ENCODE assay signal across 9 cellular contexts in genomic region chr16:2770057-2770780, GRCh38. TPM values are rescaled to one million over a fixed set of nuclear protein-coding genes. Genes with fewer than 3 reads are reported as not detected.
DNase-seq lines count a peak whose midpoint lies in the region; ATAC-seq and TF ChIP-seq lines count a peak whose summit lies in the region.
"Had no signal": no experiment of that assay in that cellular context is flagged by ENCODE, and none has a peak within 500 bp of the region (broad histone marks: within the 10 kb centered on the region; RNA-seq: fewer than 3 reads in every experiment).

No MANE protein-coding gene starts in this region.

- ATAC-seq in stimulated activated naive CD8-positive, alpha-beta T cell treated with anti-CD3 and anti-CD28 coated beads, Interleukin-15, Interleukin-2, amounts not matched to agents 100 U/mL and 50 U/mL, for 24 hours = peak; percentile 15
- no peak for ATAC-seq in omental fat pad (ENCODE audit: low FRiP score)
- no peak for ATAC-seq in GM19351 (IDR thresholded peaks at IDR 0.05; ENCODE audit: unreplicated experiment)

- no peak for TF ChIP-seq POLR2A in Peyer's patch (IDR thresholded peaks at IDR 0.05)
- TF ChIP-seq POLR2A in esophagus squamous epithelium (IDR thresholded peaks at IDR 0.05) = no peak

- peak in 1 of 6 experiments; percentile 21 for TF ChIP-seq CTCF in Peyer's patch (IDR thresholded peaks at IDR 0.05)
- peak in 3 of 6 experiments; percentile 6 to 27 (median 7) for TF ChIP-seq CTCF in esophagus squamous epithelium (IDR thresholded peaks at IDR 0.05)
- TF ChIP-seq CTCF in omental fat pad (IDR thresholded peaks at IDR 0.05) = no peak

- H3K4me1 ChIP-seq in Peyer's patch = peaks cover 0 to 19% (median 2%) of the 10 kb centered on the region in 4 donors
- peaks cover 17 to 79% (median 44%) of the 10 kb centered on the region in 3 donors for H3K4me1 ChIP-seq in esophagus squamous epithelium

- H3K9me3 ChIP-seq in Peyer's patch (no peaks in the 10 kb centered on the region), esophagus squamous epithelium (no peaks in the 10 kb centered on the region)

- DNase-seq in SIG-M5 treated with dmso at 0.1 percent for 504 hours (lab: John Stamatoyannopoulos, UW; ENCODE audit: unreplicated experiment) (peak; percentile 20), SIG-M5 (lab: John Stamatoyannopoulos, UW) (no peak), Peyer's patch (peak in 1 of 3 donors; percentile 51), esophagus squamous epithelium (lab: John Stamatoyannopoulos, UW) (no peak), amniotic stem cell (lab: John Stamatoyannopoulos, UW) (no peak), omental fat pad (ENCODE audit: low spot score) (no peak)
- DNase-seq in stimulated activated naive CD8-positive, alpha-beta T cell treated with anti-CD3 and anti-CD28 coated beads, Interleukin-15, Interleukin-2, amounts not matched to agents 100 U/mL and 50 U/mL, for 24 hours = no peak
- DNase-seq: midbrain had no signal

- intact Hi-C loops in esophagus squamous epithelium (cut with DNase I) = no loop called here

- peaks cover 0 to 97% (median 0%) of the 10 kb centered on the region in 3 donors for H3K36me3 ChIP-seq in Peyer's patch
- peaks cover 60 to 100% (median 69%) of the 10 kb centered on the region in 3 donors for H3K36me3 ChIP-seq in esophagus squamous epithelium

- no peaks in the 10 kb centered on the region for H3K27me3 ChIP-seq in Peyer's patch
- no peaks in the 10 kb centered on the region for H3K27me3 ChIP-seq in esophagus squamous epithelium

- H3K4me3 ChIP-seq in Peyer's patch (no peak overlapping the region), esophagus squamous epithelium (no peak overlapping the region)

- peak overlapping the region in 3 of 4 donors; percentile 59 to 83 (median 82) for H3K27ac ChIP-seq in Peyer's patch
- H3K27ac ChIP-seq in esophagus squamous epithelium = peak overlapping the region; percentile 82 to 85 (median 84)

- WGBS in esophagus squamous epithelium, 2 donors = 83 to 92% methylated on average over 8 to 12 of the region's 31 CpGs

RNA-seq across cellular contexts. Expression of gene ELOB, which starts 6.9 kb away (rescaled TPM):
- 100 to 1,000 TPM in 3 of 4 donors, 10 to 100 TPM in 1; 66.8 to 243 (median 220) TPM for total RNA-seq in Peyer's patch
- 100 to 1,000 TPM; 186 to 446 (median 288) TPM for total RNA-seq in esophagus squamous epithelium
- total RNA-seq in omental fat pad = 100 to 1,000 TPM; 181 to 341 (median 323) TPM

RNA-seq across cellular contexts. Expression of gene PRSS33, which starts 17.1 kb away (rescaled TPM):
- total RNA-seq in Peyer's patch (not detected), esophagus squamous epithelium (not detected), omental fat pad (not detected)

RNA-seq across cellular contexts. Expression of gene SRRM2, which starts 17.8 kb away (rescaled TPM):
- 1,000 to 10,000 TPM in 3 of 4 donors, 100 to 1,000 TPM in 1; 683 to 3,742 (median 1,673) TPM for total RNA-seq in Peyer's patch
- total RNA-seq in esophagus squamous epithelium = 100 to 1,000 TPM in 3 of 4 donors, 10 to 100 TPM in 1; 80.7 to 290 (median 233) TPM
- 100 to 1,000 TPM; 230 to 465 (median 368) TPM for total RNA-seq in omental fat pad

RNA-seq across cellular contexts. Expression of gene PRSS41, which starts 28.1 kb away (rescaled TPM):
- total RNA-seq in Peyer's patch (not detected), esophagus squamous epithelium (not detected), omental fat pad (not detected)

RNA-seq across cellular contexts. Expression of gene PRSS21, which starts 46.8 kb away (rescaled TPM):
- under 1 TPM in 1 of 4 donors, not detected in 3; 0.88 TPM for total RNA-seq in Peyer's patch
- 1 to 10 TPM in 1 of 4 donors, not detected in 3; 1.5 TPM for total RNA-seq in esophagus squamous epithelium
- total RNA-seq in omental fat pad = 1 to 10 TPM in 1 of 4 donors, under 1 TPM in 1, not detected in 2; 0.65 to 1.0 TPM
